Comparison of ENCODE assay signal across 7 cellular contexts in the genomic region with DNA sequence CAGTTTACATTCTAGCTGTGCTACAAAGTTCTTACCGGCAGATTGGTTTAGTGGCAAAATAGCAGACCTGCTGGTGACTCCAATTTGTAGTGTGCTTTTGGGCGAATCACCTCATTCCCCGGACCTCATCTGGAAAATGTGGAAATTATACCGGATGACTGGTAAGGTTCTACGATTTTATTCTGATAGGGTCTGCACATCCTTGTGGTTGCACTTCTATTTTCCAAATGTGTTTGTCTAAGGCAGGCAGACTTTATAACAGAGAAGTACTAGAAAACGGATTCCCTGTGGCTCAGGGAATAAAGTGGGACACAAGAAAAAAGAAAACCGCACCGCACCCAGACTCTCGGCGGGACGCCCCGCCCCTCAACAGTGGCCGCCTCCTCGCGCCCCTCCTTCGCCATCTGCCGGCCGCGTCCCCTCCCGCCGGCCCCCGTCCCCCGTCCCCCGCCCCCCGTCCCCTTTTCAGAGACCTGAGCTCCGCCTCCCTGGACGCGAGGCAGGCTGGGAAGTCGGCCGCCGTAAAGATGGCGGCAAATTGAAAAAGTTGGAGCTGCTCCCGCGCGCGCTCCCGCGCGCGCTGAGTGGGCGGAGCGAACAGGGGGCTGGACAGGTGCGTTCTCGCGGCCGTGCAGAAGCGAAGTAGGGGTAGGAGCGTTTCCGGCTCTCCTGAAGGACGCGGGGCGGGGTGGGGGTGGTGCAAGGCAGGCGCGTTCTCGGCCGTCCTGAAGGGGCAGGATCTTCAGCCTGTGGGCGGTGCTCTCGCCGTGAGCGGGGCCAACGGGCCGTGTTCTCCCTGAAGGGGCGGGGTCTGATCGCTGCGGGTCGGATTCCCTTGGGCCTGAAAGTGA. TPM values are rescaled to one million over a fixed set of nuclear protein-coding genes. Genes with fewer than 3 reads are reported as not detected.
A peak's percentile ranks its signal among the peaks of the same experiment; 100 is the strongest.
DNase-seq lines count a peak whose midpoint lies in the region; ATAC-seq, FAIRE-seq and TF ChIP-seq lines count a peak whose summit lies in the region.

No MANE protein-coding gene starts in this region.

- no peaks in the 10 kb centered on the region for H3K9me2 ChIP-seq in hepatocyte (replicated peaks; ENCODE audit: insufficient read depth)

- DNase-seq in GM18507 (ENCODE audit: extremely low spot score, insufficient read length, low read depth) (peak; percentile 75), NCI-H2029 (lab: John Stamatoyannopoulos, UW) (peak; percentile 99), T-helper 9 cell (peak; percentile 98), astrocyte of the hippocampus (ENCODE audit: low read depth, low spot score) (peak; percentile 100), hepatocyte (ENCODE audit: low spot score) (peak; percentile 100), renal cortical epithelial cell (ENCODE audit: low read depth) (peak; percentile 94)

- peak overlapping the region; percentile 93 for H2AFZ ChIP-seq in hepatocyte

- FAIRE-seq in GM18507 (lab: Jason Lieb, UNC) = peak; percentile 97

- H3K36me3 ChIP-seq in hepatocyte (replicated peaks; ENCODE audit: insufficient read depth, low read depth) = no peaks in the 10 kb centered on the region

- peaks cover 41% of the 10 kb centered on the region for H3K79me2 ChIP-seq in hepatocyte

- TF ChIP-seq CTCF in hepatocyte (IDR thresholded peaks at IDR 0.05; ENCODE audit: poor library complexity) = no peak

- H3K27ac ChIP-seq in hepatocyte = peak overlapping the region; percentile 80

- H4K20me1 ChIP-seq in hepatocyte (ENCODE audit: insufficient read depth, poor library complexity, severe bottlenecking) = no peaks in the 10 kb centered on the region

- H3K4me3 ChIP-seq in hepatocyte = peak overlapping the region; percentile 81

- WGBS in hepatocyte (ENCODE audit: low lambda C conversion rate, missing lambda C conversion rate) = 1% methylated on average over 60 of the region's 66 CpGs

- H3K4me2 ChIP-seq in hepatocyte = peak overlapping the region; percentile 80

- H3K9me3 ChIP-seq in hepatocyte (ENCODE audit: low read depth) = no peaks in the 10 kb centered on the region

- H3K4me1 ChIP-seq in hepatocyte (ENCODE audit: insufficient read depth) = peaks cover 13% of the 10 kb centered on the region

- peak; percentile 64 for ATAC-seq in HG02973 (IDR thresholded peaks at IDR 0.05; ENCODE audit: unreplicated experiment)

- H3K27me3 ChIP-seq in hepatocyte = no peaks in the 10 kb centered on the region

RNA-seq across cellular contexts. Expression of gene CCM2, which starts 0.5 kb away (rescaled TPM):
- total RNA-seq in hepatocyte = 31.6 and 32.2 TPM in 2 replicates
- polyA plus RNA-seq in hepatocyte = 53.8 and 57.1 TPM in 2 replicates
- total RNA-seq in renal cortical epithelial cell = 52.2 and 69.3 TPM in 2 replicates

RNA-seq across cellular contexts. Expression of gene MYO1G, which starts 20.7 kb away (rescaled TPM):
- total RNA-seq in hepatocyte (0.03 TPM in 1 of 2 replicates, not detected in the other), renal cortical epithelial cell (not detected in 2 replicates)
- polyA plus RNA-seq in hepatocyte = 0.10 TPM in 1 of 2 replicates, not detected in the other

Comparison
In these comparisons a context has a peak if more than half of its experiments do, and no peak if none do; other contexts are left out.
1. Peak in every context shown above with its lines: DNase-seq, ATAC-seq, H3K4me3 ChIP-seq and H3K27ac ChIP-seq.